ENCODE assay signal across 6 cellular contexts in the genomic region with DNA sequence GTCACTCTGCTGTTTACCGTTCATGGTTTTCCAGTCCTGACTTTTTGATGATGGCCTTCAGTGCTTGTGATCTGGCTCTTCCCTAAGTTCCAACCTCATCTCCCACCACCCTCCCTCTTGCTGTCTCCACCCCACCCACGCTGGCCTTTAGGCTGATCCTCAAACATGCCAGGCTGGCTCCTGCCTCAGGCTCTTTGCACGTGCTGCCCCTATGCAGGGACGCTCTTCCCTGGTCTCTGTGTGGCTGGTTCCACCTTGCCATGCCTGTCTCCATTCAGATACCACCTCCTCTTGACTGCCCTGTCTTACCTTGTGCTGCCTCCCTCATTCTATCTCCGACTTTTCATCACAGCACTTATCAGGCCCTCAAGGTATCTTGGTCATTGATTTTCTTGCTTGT.
"Had no signal": no experiment of that assay in that cellular context is flagged by ENCODE, and none has a peak within 500 bp of the region (broad histone marks: within the 10 kb centered on the region; RNA-seq: fewer than 3 reads in every experiment).

No MANE protein-coding gene starts in this region.

- DNase-seq: GM23248, GOT3, H7 had no signal

- H2AFZ ChIP-seq: GM23248 had no signal

- H3K4me3 ChIP-seq: GM23248, HAP-1, K562 had no signal

- H3K27ac ChIP-seq: GM23248 had no signal

- H3K4me1 ChIP-seq: HAP-1 had no signal

- ATAC-seq: HCT116, K562 had no signal

- H3K9me3 ChIP-seq: HAP-1 had no signal

- H3K9ac ChIP-seq: GM23248 had no signal

- H3K36me3 ChIP-seq: HAP-1 had no signal
